In the genomic region with DNA sequence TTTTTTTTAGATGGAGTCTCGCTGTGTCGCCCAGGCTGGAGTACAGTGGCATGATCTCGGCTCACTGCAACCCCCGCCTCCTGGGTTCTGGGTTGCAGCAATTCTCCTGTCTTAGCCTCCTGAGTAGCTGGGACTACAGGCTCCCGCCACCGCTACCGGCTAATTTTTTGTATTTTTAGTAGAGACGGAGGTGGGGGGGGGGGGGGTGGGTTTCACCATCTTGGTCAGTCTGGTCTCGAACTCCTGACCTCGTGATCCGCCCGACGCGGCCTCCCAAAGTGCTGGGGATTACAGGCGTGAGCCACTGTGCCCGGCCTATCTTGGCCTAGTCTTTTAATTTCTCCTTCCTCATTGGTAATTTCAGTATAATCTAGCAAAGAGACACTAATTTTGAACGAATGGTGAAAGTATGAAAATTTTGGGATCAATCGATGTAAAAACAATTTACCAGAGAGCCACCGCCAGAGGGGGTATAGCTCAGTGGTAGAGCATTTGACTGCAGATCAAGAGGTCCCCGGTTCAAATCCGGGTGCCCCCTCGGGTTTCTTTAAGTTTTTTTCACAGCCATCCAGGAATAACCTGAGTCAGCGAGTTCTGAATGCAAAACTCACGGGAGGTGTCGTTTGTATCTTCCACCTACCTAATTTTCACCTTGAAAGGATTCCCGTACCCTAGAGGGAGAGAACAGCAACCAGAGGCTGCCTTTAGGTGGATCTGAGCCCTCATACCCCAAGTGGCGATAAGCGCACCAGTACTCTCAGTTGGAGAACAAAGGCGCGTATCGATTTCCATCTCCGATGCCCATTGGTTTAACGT, we compare ENCODE assay signal across 1 cellular context.
A peak's percentile ranks its signal among the peaks of the same experiment; 100 is the strongest.
TF ChIP-seq lines count a peak whose summit lies in the region.

No MANE protein-coding gene starts in this region.

TF ChIP-seq in A549, 52 proteins besides CTCF, POLR2A, EP300 and RAD21 (continued from another document):
- TF ChIP-seq, protein P1, sequence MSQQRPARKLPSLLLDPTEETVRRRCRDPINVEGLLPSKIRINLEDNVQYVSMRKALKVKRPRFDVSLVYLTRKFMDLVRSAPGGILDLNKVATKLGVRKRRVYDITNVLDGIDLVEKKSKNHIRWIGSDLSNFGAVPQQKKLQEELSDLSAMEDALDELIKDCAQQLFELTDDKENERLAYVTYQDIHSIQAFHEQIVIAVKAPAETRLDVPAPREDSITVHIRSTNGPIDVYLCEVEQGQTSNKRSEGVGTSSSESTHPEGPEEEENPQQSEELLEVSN (IDR thresholded peaks at IDR 0.05; ENCODE audit: borderline replicate concordance, low read depth) = 0 out of 2 replicates have a peak, but pooled peaks have one; percentile 12
- TF ChIP-seq, protein P2, sequence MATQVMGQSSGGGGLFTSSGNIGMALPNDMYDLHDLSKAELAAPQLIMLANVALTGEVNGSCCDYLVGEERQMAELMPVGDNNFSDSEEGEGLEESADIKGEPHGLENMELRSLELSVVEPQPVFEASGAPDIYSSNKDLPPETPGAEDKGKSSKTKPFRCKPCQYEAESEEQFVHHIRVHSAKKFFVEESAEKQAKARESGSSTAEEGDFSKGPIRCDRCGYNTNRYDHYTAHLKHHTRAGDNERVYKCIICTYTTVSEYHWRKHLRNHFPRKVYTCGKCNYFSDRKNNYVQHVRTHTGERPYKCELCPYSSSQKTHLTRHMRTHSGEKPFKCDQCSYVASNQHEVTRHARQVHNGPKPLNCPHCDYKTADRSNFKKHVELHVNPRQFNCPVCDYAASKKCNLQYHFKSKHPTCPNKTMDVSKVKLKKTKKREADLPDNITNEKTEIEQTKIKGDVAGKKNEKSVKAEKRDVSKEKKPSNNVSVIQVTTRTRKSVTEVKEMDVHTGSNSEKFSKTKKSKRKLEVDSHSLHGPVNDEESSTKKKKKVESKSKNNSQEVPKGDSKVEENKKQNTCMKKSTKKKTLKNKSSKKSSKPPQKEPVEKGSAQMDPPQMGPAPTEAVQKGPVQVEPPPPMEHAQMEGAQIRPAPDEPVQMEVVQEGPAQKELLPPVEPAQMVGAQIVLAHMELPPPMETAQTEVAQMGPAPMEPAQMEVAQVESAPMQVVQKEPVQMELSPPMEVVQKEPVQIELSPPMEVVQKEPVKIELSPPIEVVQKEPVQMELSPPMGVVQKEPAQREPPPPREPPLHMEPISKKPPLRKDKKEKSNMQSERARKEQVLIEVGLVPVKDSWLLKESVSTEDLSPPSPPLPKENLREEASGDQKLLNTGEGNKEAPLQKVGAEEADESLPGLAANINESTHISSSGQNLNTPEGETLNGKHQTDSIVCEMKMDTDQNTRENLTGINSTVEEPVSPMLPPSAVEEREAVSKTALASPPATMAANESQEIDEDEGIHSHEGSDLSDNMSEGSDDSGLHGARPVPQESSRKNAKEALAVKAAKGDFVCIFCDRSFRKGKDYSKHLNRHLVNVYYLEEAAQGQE (IDR thresholded peaks at IDR 0.05) = no peak
- TF ChIP-seq JUN (IDR thresholded peaks at IDR 0.05) = peak in 1 of 2 experiments; percentile 49; a peak in 1 of 5 replicates
- no peak; the same call in 1 of the 2 replicates for TF ChIP-seq HOXA7 (CRISPR knock-in tag; IDR thresholded peaks at IDR 0.05)
- TF ChIP-seq, protein P3, sequence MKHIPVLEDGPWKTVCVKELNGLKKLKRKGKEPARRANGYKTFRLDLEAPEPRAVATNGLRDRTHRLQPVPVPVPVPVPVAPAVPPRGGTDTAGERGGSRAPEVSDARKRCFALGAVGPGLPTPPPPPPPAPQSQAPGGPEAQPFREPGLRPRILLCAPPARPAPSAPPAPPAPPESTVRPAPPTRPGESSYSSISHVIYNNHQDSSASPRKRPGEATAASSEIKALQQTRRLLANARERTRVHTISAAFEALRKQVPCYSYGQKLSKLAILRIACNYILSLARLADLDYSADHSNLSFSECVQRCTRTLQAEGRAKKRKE (CRISPR knock-in tag; IDR thresholded peaks at IDR 0.05; ENCODE audit: low read depth) = 0 out of 2 replicates have a peak, but pooled peaks have one; percentile 40
- TF ChIP-seq, protein P4, sequence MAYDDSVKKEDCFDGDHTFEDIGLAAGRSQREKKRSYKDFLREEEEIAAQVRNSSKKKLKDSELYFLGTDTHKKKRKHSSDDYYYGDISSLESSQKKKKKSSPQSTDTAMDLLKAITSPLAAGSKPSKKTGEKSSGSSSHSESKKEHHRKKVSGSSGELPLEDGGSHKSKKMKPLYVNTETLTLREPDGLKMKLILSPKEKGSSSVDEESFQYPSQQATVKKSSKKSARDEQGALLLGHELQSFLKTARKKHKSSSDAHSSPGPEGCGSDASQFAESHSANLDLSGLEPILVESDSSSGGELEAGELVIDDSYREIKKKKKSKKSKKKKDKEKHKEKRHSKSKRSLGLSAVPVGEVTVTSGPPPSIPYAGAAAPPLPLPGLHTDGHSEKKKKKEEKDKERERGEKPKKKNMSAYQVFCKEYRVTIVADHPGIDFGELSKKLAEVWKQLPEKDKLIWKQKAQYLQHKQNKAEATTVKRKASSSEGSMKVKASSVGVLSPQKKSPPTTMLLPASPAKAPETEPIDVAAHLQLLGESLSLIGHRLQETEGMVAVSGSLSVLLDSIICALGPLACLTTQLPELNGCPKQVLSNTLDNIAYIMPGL (CRISPR knock-in tag; IDR thresholded peaks at IDR 0.05; ENCODE audit: borderline replicate concordance) = peak; percentile 96
- TF ChIP-seq FOSL2 (IDR thresholded peaks at IDR 0.05) = peak; percentile 17; the same call in 1 of the 2 replicates
- no peak for TF ChIP-seq FOSL2 (CRISPR knock-in tag; IDR thresholded peaks at IDR 0.05)
